Comparison of ENCODE assay signal across 2 cellular contexts in the genomic region with DNA sequence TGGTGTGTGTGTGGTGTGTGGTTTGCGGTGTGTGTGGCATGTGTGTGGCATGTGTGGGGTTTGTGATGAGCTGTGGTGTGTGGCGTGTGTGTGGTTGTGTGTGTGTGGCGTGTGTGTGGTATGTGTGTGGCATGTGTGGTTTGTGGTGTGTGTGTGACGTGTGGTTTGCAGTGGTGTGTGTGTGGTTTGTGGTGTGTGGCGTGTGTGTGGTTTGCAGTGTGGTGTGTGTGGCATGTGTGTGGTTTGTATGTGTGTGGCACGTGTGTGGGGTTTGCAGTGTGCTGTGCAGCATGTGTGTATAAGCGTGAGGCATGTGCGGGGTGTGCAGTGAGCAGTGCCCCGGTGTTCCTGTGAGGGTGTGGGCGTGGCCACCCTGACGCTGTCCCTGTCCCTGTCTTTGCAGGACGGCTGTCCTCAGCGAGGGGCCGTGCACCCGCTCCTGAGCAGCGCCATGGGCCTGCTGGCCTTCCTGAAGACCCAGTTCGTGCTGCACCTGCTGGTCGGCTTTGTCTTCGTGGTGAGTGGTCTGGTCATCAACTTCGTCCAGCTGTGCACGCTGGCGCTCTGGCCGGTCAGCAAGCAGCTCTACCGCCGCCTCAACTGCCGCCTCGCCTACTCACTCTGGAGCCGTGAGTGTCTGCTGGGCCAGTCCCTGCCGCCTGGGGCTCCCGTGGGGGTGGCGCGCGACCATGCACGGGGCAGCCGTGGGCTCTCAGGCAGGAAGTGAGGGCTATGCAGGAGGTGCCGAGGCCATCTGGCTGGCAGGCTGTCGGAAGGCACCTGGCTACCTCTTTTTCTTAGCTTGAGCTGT.
TF ChIP-seq lines count a peak whose summit lies in the region.

No MANE protein-coding gene starts in this region.

TF ChIP-seq in IMR-90, 13 proteins besides CTCF, POLR2A, EP300 and RAD21:
- TF ChIP-seq, protein P1, sequence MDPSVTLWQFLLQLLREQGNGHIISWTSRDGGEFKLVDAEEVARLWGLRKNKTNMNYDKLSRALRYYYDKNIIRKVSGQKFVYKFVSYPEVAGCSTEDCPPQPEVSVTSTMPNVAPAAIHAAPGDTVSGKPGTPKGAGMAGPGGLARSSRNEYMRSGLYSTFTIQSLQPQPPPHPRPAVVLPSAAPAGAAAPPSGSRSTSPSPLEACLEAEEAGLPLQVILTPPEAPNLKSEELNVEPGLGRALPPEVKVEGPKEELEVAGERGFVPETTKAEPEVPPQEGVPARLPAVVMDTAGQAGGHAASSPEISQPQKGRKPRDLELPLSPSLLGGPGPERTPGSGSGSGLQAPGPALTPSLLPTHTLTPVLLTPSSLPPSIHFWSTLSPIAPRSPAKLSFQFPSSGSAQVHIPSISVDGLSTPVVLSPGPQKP (IDR thresholded peaks at IDR 0.05; ENCODE audit: borderline replicate concordance, low read depth, low read length), result no peak
- no peak for TF ChIP-seq BHLHE40 (IDR thresholded peaks at IDR 0.05; ENCODE audit: low read depth, low read length)
- no peak for TF ChIP-seq RFX5 (IDR thresholded peaks at IDR 0.05; ENCODE audit: low read depth, low read length)
- TF ChIP-seq SMC3 (IDR thresholded peaks at IDR 0.05; ENCODE audit: low read depth, low read length), result no peak
- no peak for TF ChIP-seq RCOR1 (IDR thresholded peaks at IDR 0.05; ENCODE audit: insufficient replicate concordance, low read length)
- TF ChIP-seq USF2 (IDR thresholded peaks at IDR 0.05; ENCODE audit: low read depth, low read length), result no peak
- no peak for TF ChIP-seq CHD1 (IDR thresholded peaks at IDR 0.05; ENCODE audit: low read depth, low read length)
- TF ChIP-seq FOS (IDR thresholded peaks at IDR 0.05; ENCODE audit: low read depth, low read length), result no peak

TF ChIP-seq in H1, 55 proteins besides CTCF, POLR2A, EP300 and RAD21:
- TF ChIP-seq EGR1 (IDR thresholded peaks at IDR 0.05; ENCODE audit: borderline replicate concordance, low read depth, low read length) (no peak), SIX5 (IDR thresholded peaks at IDR 0.05; ENCODE audit: low read depth, low read length) (no peak), CBX5 (IDR thresholded peaks at IDR 0.05; ENCODE audit: low read depth, low read length) (no peak), GABPA (IDR thresholded peaks at IDR 0.05; ENCODE audit: borderline replicate concordance, insufficient read depth, low read length) (no peak), FOSL1 (IDR thresholded peaks at IDR 0.05; ENCODE audit: insufficient read depth, low read depth, low read length) (no peak), KDM1A (IDR thresholded peaks at IDR 0.05; ENCODE audit: borderline replicate concordance, low read length) (no peak), CBX8 (IDR thresholded peaks at IDR 0.05; ENCODE audit: borderline replicate concordance, low read depth, low read length) (no peak), RXRA (IDR thresholded peaks at IDR 0.05; ENCODE audit: insufficient read depth, low read depth, low read length) (no peak), CTBP2 (IDR thresholded peaks at IDR 0.05; ENCODE audit: borderline replicate concordance, insufficient read depth, insufficient read length, low read length) (no peak), CHD1 (IDR thresholded peaks at IDR 0.05; ENCODE audit: low read depth, low read length) (no peak), SAP30 (IDR thresholded peaks at IDR 0.05; ENCODE audit: insufficient read depth, insufficient replicate concordance, low read length) (no peak)
